1 cellular context compared by ENCODE assay signal in genomic region chr19:9323919-9324583, GRCh38.
TF ChIP-seq lines count a peak whose summit lies in the region.

Gene ZNF559, plus strand, starts transcription at chr19:9324179. Its CDS starts 14,371 bp downstream, at chr19:9338550.

TF ChIP-seq in K562, 482 proteins besides CTCF, POLR2A, EP300 and RAD21 (continued from another document):
- TF ChIP-seq THRA (IDR thresholded peaks at IDR 0.05) (no peak), BRCA1 (IDR thresholded peaks at IDR 0.05) (no peak), BRCA1 (CRISPR knock-in tag; IDR thresholded peaks at IDR 0.05) (no peak), SMC3 (conservative IDR thresholded peaks at IDR 0.05; ENCODE audit: insufficient read depth, low read depth, low read length) (no peak), ZNF644 (tag; IDR thresholded peaks at IDR 0.05; ENCODE audit: low read depth) (no peak), RBM25 (IDR thresholded peaks at IDR 0.05; ENCODE audit: low read depth, low read length, severe bottlenecking) (no peak), RCOR1 (IDR thresholded peaks at IDR 0.05; ENCODE audit: borderline replicate concordance in 1 of 2, low read depth in 2 of 2, low read length in 2 of 2) (no peak), SAFB (IDR thresholded peaks at IDR 0.05; ENCODE audit: borderline replicate concordance, low read depth, low read length) (no peak), SIRT6 (IDR thresholded peaks at IDR 0.05; ENCODE audit: low read depth, low read length) (no peak), SNAPC5 (CRISPR knock-in tag; IDR thresholded peaks at IDR 0.05) (no peak), ARID3B (CRISPR knock-in tag; IDR thresholded peaks at IDR 0.05; ENCODE audit: borderline replicate concordance) (no peak), RBM17 (IDR thresholded peaks at IDR 0.05; ENCODE audit: borderline replicate concordance, low read depth, low read length) (no peak), TAF15 (IDR thresholded peaks at IDR 0.05; ENCODE audit: low read depth, low read length) (no peak), ZNF184 (CRISPR knock-in tag; IDR thresholded peaks at IDR 0.05) (no peak), ZZZ3 (IDR thresholded peaks at IDR 0.05) (no peak), ZNF175 (CRISPR knock-in tag; IDR thresholded peaks at IDR 0.05; ENCODE audit: low read depth) (no peak), CBX5 (IDR thresholded peaks at IDR 0.05; ENCODE audit: borderline replicate concordance, low read depth) (no peak), SIN3A (IDR thresholded peaks at IDR 0.05; ENCODE audit: borderline replicate concordance in 2 of 2, control insufficient read depth in 1 of 2, low read depth in 2 of 2, low read length in 2 of 2) (peak in 1 of 2 experiments; percentile 34; a peak in 1 of 4 replicates), SIN3B (IDR thresholded peaks at IDR 0.05; ENCODE audit: low read depth) (0 out of 2 replicates have a peak, but pooled peaks have one; percentile 37), HCFC1 (IDR thresholded peaks at IDR 0.05; ENCODE audit: low read depth, low read length) (peak; percentile 27; the same call in 1 of the 2 replicates), ZNF217 (CRISPR knock-in tag; IDR thresholded peaks at IDR 0.05) (no peak), HIVEP1 (CRISPR knock-in tag; IDR thresholded peaks at IDR 0.05) (no peak), TAF1 (IDR thresholded peaks at IDR 0.05; ENCODE audit: control insufficient read depth, extremely low read depth, insufficient read depth, low read length, severe bottlenecking) (peak; percentile 23), ARID4B (CRISPR knock-in tag; IDR thresholded peaks at IDR 0.05) (peak; percentile 53), KLF10 (CRISPR knock-in tag; IDR thresholded peaks at IDR 0.05) (no peak), ID3 (CRISPR knock-in tag; IDR thresholded peaks at IDR 0.05) (no peak), ID3 (tag; IDR thresholded peaks at IDR 0.05) (no peak), SMARCE1 (IDR thresholded peaks at IDR 0.05) (no peak), TBP (optimal IDR thresholded peaks at IDR 0.05; ENCODE audit: low read depth, low read length) (peak; percentile 32), SMAD4 (CRISPR knock-in tag; conservative IDR thresholded peaks at IDR 0.05) (no peak), MLLT1 (IDR thresholded peaks at IDR 0.05) (no peak), CC2D1A (IDR thresholded peaks at IDR 0.05) (0 out of 2 replicates have a peak, but pooled peaks have one; percentile 3), RBFOX2 (IDR thresholded peaks at IDR 0.05; ENCODE audit: low read depth, low read length) (peak; percentile 82), L3MBTL2 (IDR thresholded peaks at IDR 0.05) (peak; percentile 33; the same call in 1 of the 2 replicates), MAZ (CRISPR knock-in tag; conservative IDR thresholded peaks at IDR 0.05 in 1 of 2, IDR thresholded peaks at IDR 0.05 in 1 of 2) (peak in 1 of 2 experiments; percentile 57; a peak in 2 of 4 replicates), NR4A1 (CRISPR knock-in tag; IDR thresholded peaks at IDR 0.05) (no peak), NR4A1 (tag; IDR thresholded peaks at IDR 0.05) (no peak), STAT5B (CRISPR knock-in tag; IDR thresholded peaks at IDR 0.05) (no peak), TOE1 (IDR thresholded peaks at IDR 0.05; ENCODE audit: borderline replicate concordance) (no peak), TOE1 (CRISPR knock-in tag; IDR thresholded peaks at IDR 0.05; ENCODE audit: borderline replicate concordance, low read depth) (no peak), NFE2L1 (tag; IDR thresholded peaks at IDR 0.05; ENCODE audit: borderline replicate concordance, low read depth) (no peak)
- TF ChIP-seq, protein P1, sequence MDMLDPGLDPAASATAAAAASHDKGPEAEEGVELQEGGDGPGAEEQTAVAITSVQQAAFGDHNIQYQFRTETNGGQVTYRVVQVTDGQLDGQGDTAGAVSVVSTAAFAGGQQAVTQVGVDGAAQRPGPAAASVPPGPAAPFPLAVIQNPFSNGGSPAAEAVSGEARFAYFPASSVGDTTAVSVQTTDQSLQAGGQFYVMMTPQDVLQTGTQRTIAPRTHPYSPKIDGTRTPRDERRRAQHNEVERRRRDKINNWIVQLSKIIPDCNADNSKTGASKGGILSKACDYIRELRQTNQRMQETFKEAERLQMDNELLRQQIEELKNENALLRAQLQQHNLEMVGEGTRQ (CRISPR knock-in tag; IDR thresholded peaks at IDR 0.05) = no peak
- TF ChIP-seq, protein P2, sequence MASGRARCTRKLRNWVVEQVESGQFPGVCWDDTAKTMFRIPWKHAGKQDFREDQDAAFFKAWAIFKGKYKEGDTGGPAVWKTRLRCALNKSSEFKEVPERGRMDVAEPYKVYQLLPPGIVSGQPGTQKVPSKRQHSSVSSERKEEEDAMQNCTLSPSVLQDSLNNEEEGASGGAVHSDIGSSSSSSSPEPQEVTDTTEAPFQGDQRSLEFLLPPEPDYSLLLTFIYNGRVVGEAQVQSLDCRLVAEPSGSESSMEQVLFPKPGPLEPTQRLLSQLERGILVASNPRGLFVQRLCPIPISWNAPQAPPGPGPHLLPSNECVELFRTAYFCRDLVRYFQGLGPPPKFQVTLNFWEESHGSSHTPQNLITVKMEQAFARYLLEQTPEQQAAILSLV (tag; IDR thresholded peaks at IDR 0.05) = no peak
- TF ChIP-seq, protein P3, sequence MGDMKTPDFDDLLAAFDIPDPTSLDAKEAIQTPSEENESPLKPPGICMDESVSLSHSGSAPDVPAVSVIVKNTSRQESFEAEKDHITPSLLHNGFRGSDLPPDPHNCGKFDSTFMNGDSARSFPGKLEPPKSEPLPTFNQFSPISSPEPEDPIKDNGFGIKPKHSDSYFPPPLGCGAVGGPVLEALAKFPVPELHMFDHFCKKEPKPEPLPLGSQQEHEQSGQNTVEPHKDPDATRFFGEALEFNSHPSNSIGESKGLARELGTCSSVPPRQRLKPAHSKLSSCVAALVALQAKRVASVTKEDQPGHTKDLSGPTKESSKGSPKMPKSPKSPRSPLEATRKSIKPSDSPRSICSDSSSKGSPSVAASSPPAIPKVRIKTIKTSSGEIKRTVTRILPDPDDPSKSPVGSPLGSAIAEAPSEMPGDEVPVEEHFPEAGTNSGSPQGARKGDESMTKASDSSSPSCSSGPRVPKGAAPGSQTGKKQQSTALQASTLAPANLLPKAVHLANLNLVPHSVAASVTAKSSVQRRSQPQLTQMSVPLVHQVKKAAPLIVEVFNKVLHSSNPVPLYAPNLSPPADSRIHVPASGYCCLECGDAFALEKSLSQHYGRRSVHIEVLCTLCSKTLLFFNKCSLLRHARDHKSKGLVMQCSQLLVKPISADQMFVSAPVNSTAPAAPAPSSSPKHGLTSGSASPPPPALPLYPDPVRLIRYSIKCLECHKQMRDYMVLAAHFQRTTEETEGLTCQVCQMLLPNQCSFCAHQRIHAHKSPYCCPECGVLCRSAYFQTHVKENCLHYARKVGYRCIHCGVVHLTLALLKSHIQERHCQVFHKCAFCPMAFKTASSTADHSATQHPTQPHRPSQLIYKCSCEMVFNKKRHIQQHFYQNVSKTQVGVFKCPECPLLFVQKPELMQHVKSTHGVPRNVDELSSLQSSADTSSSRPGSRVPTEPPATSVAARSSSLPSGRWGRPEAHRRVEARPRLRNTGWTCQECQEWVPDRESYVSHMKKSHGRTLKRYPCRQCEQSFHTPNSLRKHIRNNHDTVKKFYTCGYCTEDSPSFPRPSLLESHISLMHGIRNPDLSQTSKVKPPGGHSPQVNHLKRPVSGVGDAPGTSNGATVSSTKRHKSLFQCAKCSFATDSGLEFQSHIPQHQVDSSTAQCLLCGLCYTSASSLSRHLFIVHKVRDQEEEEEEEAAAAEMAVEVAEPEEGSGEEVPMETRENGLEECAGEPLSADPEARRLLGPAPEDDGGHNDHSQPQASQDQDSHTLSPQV (IDR thresholded peaks at IDR 0.05) = no peak
- TF ChIP-seq, protein P4, sequence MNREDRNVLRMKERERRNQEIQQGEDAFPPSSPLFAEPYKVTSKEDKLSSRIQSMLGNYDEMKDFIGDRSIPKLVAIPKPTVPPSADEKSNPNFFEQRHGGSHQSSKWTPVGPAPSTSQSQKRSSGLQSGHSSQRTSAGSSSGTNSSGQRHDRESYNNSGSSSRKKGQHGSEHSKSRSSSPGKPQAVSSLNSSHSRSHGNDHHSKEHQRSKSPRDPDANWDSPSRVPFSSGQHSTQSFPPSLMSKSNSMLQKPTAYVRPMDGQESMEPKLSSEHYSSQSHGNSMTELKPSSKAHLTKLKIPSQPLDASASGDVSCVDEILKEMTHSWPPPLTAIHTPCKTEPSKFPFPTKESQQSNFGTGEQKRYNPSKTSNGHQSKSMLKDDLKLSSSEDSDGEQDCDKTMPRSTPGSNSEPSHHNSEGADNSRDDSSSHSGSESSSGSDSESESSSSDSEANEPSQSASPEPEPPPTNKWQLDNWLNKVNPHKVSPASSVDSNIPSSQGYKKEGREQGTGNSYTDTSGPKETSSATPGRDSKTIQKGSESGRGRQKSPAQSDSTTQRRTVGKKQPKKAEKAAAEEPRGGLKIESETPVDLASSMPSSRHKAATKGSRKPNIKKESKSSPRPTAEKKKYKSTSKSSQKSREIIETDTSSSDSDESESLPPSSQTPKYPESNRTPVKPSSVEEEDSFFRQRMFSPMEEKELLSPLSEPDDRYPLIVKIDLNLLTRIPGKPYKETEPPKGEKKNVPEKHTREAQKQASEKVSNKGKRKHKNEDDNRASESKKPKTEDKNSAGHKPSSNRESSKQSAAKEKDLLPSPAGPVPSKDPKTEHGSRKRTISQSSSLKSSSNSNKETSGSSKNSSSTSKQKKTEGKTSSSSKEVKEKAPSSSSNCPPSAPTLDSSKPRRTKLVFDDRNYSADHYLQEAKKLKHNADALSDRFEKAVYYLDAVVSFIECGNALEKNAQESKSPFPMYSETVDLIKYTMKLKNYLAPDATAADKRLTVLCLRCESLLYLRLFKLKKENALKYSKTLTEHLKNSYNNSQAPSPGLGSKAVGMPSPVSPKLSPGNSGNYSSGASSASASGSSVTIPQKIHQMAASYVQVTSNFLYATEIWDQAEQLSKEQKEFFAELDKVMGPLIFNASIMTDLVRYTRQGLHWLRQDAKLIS (CRISPR knock-in tag; IDR thresholded peaks at IDR 0.05) = no peak
